22 cellular contexts compared by ENCODE assay signal in genomic region chr11:8271106-8271886, GRCh38. TPM values are rescaled to one million over a fixed set of nuclear protein-coding genes. Genes with fewer than 3 reads are reported as not detected.
"Had no signal": no experiment of that assay in that cellular context is flagged by ENCODE, and none has a peak within 500 bp of the region (broad histone marks: within the 10 kb centered on the region; RNA-seq: fewer than 3 reads in every experiment).

No MANE protein-coding gene starts in this region.

- DNase-seq: activated CD4-positive, alpha-beta T cell treated with anti-CD3 and anti-CD28 coated beads, Interleukin-2, amount 50 U/mL, for 1 hour; activated naive CD4-positive, alpha-beta T cell treated with Interleukin-2 at 50 U/mL for 16 hours; activated naive CD8-positive, alpha-beta T cell treated with anti-CD3 and anti-CD28 coated beads, Interleukin-2, amount 10 ng/mL, durations not matched to agents 7 days and 5 days; amygdala; caudate nucleus; left lung; mammary epithelial cell; nephron progenitor cell; occipital lobe; stimulated activated CD4-positive, alpha-beta T cell treated with anti-CD3 and anti-CD28 coated beads, Interleukin-15, amount 100 ng/mL, for 24 hours; stimulated activated CD4-positive, alpha-beta T cell treated with anti-CD3 and anti-CD28 coated beads, Interleukin-2, amount 100 ng/mL, for 48 hours; stimulated activated naive CD8-positive, alpha-beta T cell treated with anti-CD3 and anti-CD28 coated beads, Interleukin-15, amount 100 ng/mL, for 72 hours; T-helper 1 cell; T-helper 9 cell; transverse colon had no signal

- H3K27me3 ChIP-seq: vagina had no signal

- H3K36me3 ChIP-seq: gastrocnemius medialis, left lung, suprapubic skin, transverse colon, vagina had no signal

- ATAC-seq: gastrocnemius medialis; left lung; stimulated activated naive CD8-positive, alpha-beta T cell treated with anti-CD3 and anti-CD28 coated beads, Interleukin-15, amount 100 ng/mL, for 72 hours had no signal

- H3K9me3 ChIP-seq: gastrocnemius medialis, left lung, suprapubic skin, transverse colon, vagina had no signal

- H3K27ac ChIP-seq: dorsolateral prefrontal cortex, gastrocnemius medialis, left lung, skin epidermis, suprapubic skin, transverse colon, vagina had no signal

- H3K4me3 ChIP-seq: dorsolateral prefrontal cortex, gastrocnemius medialis, left lung, skin epidermis, suprapubic skin, transverse colon, vagina had no signal

RNA-seq across cellular contexts. Expression of gene LMO1, which starts 7.6 kb away (rescaled TPM):
- total RNA-seq: activated naive CD8-positive, alpha-beta T cell treated with anti-CD3 and anti-CD28 coated beads, Interleukin-2, amount 10 ng/mL, durations not matched to agents 7 days and 5 days; activated T-helper 1 cell treated with anti-CD3 and anti-CD28 coated beads, Interleukin-12 subunit alpha, Interleukin-12 subunit beta, Interleukin-2, Interleukin-4 antibody, amounts not matched to agents 30 ng/mL and 10 ng/mL and 1 ng/mL, durations not matched to agents 14 hours and 24 hours and 36 hours; left lung; myocyte; transverse colon; vagina had no signal
- polyA plus RNA-seq: mammary epithelial cell had no signal
